Comparison of ENCODE assay signal across 8 cellular contexts in the genomic region with DNA sequence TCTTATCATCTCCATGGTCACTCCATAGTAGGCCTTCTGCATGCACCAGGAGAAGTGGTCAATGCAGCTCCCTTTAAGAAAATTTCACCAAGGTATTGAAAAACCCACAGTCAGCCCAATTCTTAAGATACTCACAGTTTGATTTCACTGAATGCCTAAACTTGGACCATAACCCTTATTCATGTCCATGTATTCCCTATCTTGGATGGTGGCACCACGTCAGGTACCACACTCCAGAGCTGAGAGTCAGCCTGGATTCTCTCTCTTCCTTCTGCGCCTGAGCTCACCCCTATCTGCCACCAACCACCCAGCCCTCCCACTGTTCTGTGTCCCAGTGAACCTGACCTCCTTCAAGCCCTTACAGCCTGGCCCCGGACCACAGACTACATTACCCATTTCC.
"Had no signal": no experiment of that assay in that cellular context is flagged by ENCODE, and none has a peak within 500 bp of the region (broad histone marks: within the 10 kb centered on the region; RNA-seq: fewer than 3 reads in every experiment).

No MANE protein-coding gene starts in this region.

- ATAC-seq: GM12878 had no signal

- H3K4me3 ChIP-seq: GM12878 had no signal

- DNase-seq: GDM1, GF-D8 had no signal

- FAIRE-seq: G401.6, GM12878, GM12891, GM12892, GM18507, GM19239 had no signal
